Comparison of ENCODE assay signal across 18 cellular contexts in genomic region chr12:76345569-76345968, GRCh38. TPM values are rescaled to one million over a fixed set of nuclear protein-coding genes. Genes with fewer than 3 reads are reported as not detected.
DNase-seq lines count a peak whose midpoint lies in the region; ATAC-seq, FAIRE-seq and TF ChIP-seq lines count a peak whose summit lies in the region.
"Had no signal": no experiment of that assay in that cellular context is flagged by ENCODE, and none has a peak within 500 bp of the region (broad histone marks: within the 10 kb centered on the region; RNA-seq: fewer than 3 reads in every experiment).

No MANE protein-coding gene starts in this region.

- no peak overlapping the region for H2AFZ ChIP-seq in astrocyte (ENCODE audit: low read depth, low read length)

- H3K27me3 Mint-ChIP-seq in activated naive CD4-positive, alpha-beta T cell treated with anti-CD3 and anti-CD28 coated beads, Interleukin-2, amount 50 U/mL, for 24 hours, result no peaks in the 10 kb centered on the region
- no peaks in the 10 kb centered on the region for H3K27me3 Mint-ChIP-seq in activated naive CD4-positive, alpha-beta T cell treated with anti-CD3 and anti-CD28 coated beads for 36 hours (ENCODE audit: low read depth)
- H3K27me3 Mint-ChIP-seq in astrocyte (ENCODE audit: low read depth, unreplicated experiment) (no peaks in the 10 kb centered on the region), CD14-positive monocyte (ENCODE audit: low read depth in 3 of 3) (peaks cover 0 to 6% (median 0%) of the 10 kb centered on the region in 3 donors)

- no peaks in the 10 kb centered on the region for H4K20me1 ChIP-seq in astrocyte (ENCODE audit: insufficient read depth, low read length)
- H4K20me1 ChIP-seq: BLaER1 treated with 17β-estradiol and CSF1 and Interleukin-3, amounts not matched to agents 10 nM and 100 nM had no signal

- H3K4me3 Mint-ChIP-seq in activated naive CD4-positive, alpha-beta T cell treated with anti-CD3 and anti-CD28 coated beads, Interleukin-2, amount 50 U/mL, for 24 hours, result peak overlapping the region; percentile 15
- H3K4me3 Mint-ChIP-seq in activated naive CD4-positive, alpha-beta T cell treated with anti-CD3 and anti-CD28 coated beads for 36 hours, result no peak overlapping the region
- H3K4me3 Mint-ChIP-seq in astrocyte (ENCODE audit: unreplicated experiment), result peak overlapping the region; percentile 7
- no peak overlapping the region for H3K4me3 Mint-ChIP-seq in CD14-positive monocyte
- H3K4me3 Mint-ChIP-seq: H9 had no signal

- no peak overlapping the region for H3K27ac ChIP-seq in astrocyte (ENCODE audit: low read depth, low read length)
- no peak overlapping the region for H3K27ac ChIP-seq in kidney (ENCODE audit: low read depth in 2 of 2, low read length in 2 of 2)
- H3K27ac ChIP-seq in upper lobe of left lung, result peak overlapping the region in 3 of 4 donors; percentile 2 to 92 (median 32)
- H3K27ac ChIP-seq: BLaER1 treated with 17β-estradiol and CSF1 and Interleukin-3, amounts not matched to agents 10 nM and 100 nM; HL-60 had no signal

- CTCF ChIA-PET in activated naive CD4-positive, alpha-beta T cell treated with anti-CD3 and anti-CD28 coated beads for 36 hours (lab: Charles Lee), result interaction anchor here (1.0 to 1.3 kb wide), 2 partner anchors 111 to 237 kb away, joined by 3 to 4 read pairs; no protein-coding TSS in a partner anchor

- no peak for TF ChIP-seq CTCF in astrocyte (IDR thresholded peaks at IDR 0.05; ENCODE audit: insufficient read depth, low read depth, low read length)
- TF ChIP-seq CTCF in kidney (IDR thresholded peaks at IDR 0.05; ENCODE audit: borderline replicate concordance, extremely low read depth, insufficient read depth), result no peak
- TF ChIP-seq CTCF in upper lobe of left lung (IDR thresholded peaks at IDR 0.05), result no peak
- TF ChIP-seq CTCF in CD14-positive monocyte (IDR thresholded peaks at IDR 0.05), result no peak

- H3K36me3 ChIP-seq in astrocyte (ENCODE audit: insufficient read depth, low read length) (no peaks in the 10 kb centered on the region), kidney (ENCODE audit: control insufficient read depth in 1 of 2, insufficient read depth in 2 of 2, low read length in 2 of 2) (no peaks in the 10 kb centered on the region), upper lobe of left lung (no peaks in the 10 kb centered on the region)
- H3K36me3 ChIP-seq: BLaER1 treated with 17β-estradiol and CSF1 and Interleukin-3, amounts not matched to agents 10 nM and 100 nM had no signal

- no peak for TF ChIP-seq POLR2A in upper lobe of left lung (IDR thresholded peaks at IDR 0.05)

- DNase-seq in activated naive CD4-positive, alpha-beta T cell treated with anti-CD3 and anti-CD28 coated beads for 36 hours, result no peak
- DNase-seq in astrocyte (ENCODE audit: low read depth), result no peak
- DNase-seq in kidney, result no peak
- DNase-seq in upper lobe of left lung, result no peak
- no peak for DNase-seq in CD14-positive monocyte (ENCODE audit: low spot score)
- DNase-seq: 8988T, H9, KG1, MM.1S, NCI-H1105 treated with DMSO at 0.1 percent for 48 hours, NCI-H187, NCI-H774 had no signal

- no peak for TF ChIP-seq EP300 in upper lobe of left lung (IDR thresholded peaks at IDR 0.05)

- peaks cover 41% of the 10 kb centered on the region for H3K4me1 Mint-ChIP-seq in activated naive CD4-positive, alpha-beta T cell treated with anti-CD3 and anti-CD28 coated beads, Interleukin-2, amount 50 U/mL, for 24 hours
- peaks cover 33% of the 10 kb centered on the region for H3K4me1 Mint-ChIP-seq in activated naive CD4-positive, alpha-beta T cell treated with anti-CD3 and anti-CD28 coated beads for 36 hours (ENCODE audit: low read depth)
- peaks cover 37% of the 10 kb centered on the region for H3K4me1 Mint-ChIP-seq in astrocyte (ENCODE audit: low read depth, unreplicated experiment)
- H3K4me1 Mint-ChIP-seq in CD14-positive monocyte, result peaks cover 31% of the 10 kb centered on the region

- ATAC-seq in upper lobe of left lung (ENCODE audit: low FRiP score in 2 of 2) (no peak), HG03521 (IDR thresholded peaks at IDR 0.05; ENCODE audit: unreplicated experiment) (no peak), HG03135 (IDR thresholded peaks at IDR 0.05; ENCODE audit: unreplicated experiment) (no peak)
- ATAC-seq: Right ventricle myocardium inferior had no signal

- no peaks in the 10 kb centered on the region for H3K9me3 Mint-ChIP-seq in activated naive CD4-positive, alpha-beta T cell treated with anti-CD3 and anti-CD28 coated beads, Interleukin-2, amount 50 U/mL, for 24 hours
- no peaks in the 10 kb centered on the region for H3K9me3 Mint-ChIP-seq in activated naive CD4-positive, alpha-beta T cell treated with anti-CD3 and anti-CD28 coated beads for 36 hours
- H3K9me3 Mint-ChIP-seq in astrocyte (ENCODE audit: unreplicated experiment) (no peaks in the 10 kb centered on the region), CD14-positive monocyte (peaks cover 0 to under 1% (median 0%) of the 10 kb centered on the region in 7 donors)
- H3K9me3 Mint-ChIP-seq: H9 had no signal

- H3K9me3 ChIP-seq in astrocyte (ENCODE audit: insufficient read depth, low read depth, low read length) (no peaks in the 10 kb centered on the region), kidney (ENCODE audit: control insufficient read depth in 1 of 2, low read length in 2 of 2) (no peaks in the 10 kb centered on the region), upper lobe of left lung (no peaks in the 10 kb centered on the region)

- H3K27ac Mint-ChIP-seq in activated naive CD4-positive, alpha-beta T cell treated with anti-CD3 and anti-CD28 coated beads, Interleukin-2, amount 50 U/mL, for 24 hours, result no peak overlapping the region
- H3K27ac Mint-ChIP-seq in activated naive CD4-positive, alpha-beta T cell treated with anti-CD3 and anti-CD28 coated beads for 36 hours, result no peak overlapping the region
- H3K27ac Mint-ChIP-seq in astrocyte (ENCODE audit: unreplicated experiment) (peak overlapping the region; percentile 50), CD14-positive monocyte (no peak overlapping the region)
- H3K27ac Mint-ChIP-seq: H9 had no signal

- H3K36me3 Mint-ChIP-seq in activated naive CD4-positive, alpha-beta T cell treated with anti-CD3 and anti-CD28 coated beads, Interleukin-2, amount 50 U/mL, for 24 hours, result no peaks in the 10 kb centered on the region
- peaks cover 5% of the 10 kb centered on the region for H3K36me3 Mint-ChIP-seq in activated naive CD4-positive, alpha-beta T cell treated with anti-CD3 and anti-CD28 coated beads for 36 hours (ENCODE audit: low read depth)
- H3K36me3 Mint-ChIP-seq in astrocyte (ENCODE audit: low read depth, unreplicated experiment) (peaks cover 3% of the 10 kb centered on the region), CD14-positive monocyte (peaks cover 0 to 12% of the 10 kb centered on the region in 2 donors)

- H3K9ac ChIP-seq in astrocyte (ENCODE audit: low read length) (no peak overlapping the region), kidney (ENCODE audit: low read length in 2 of 2) (no peak overlapping the region)

- H3K4me2 ChIP-seq in astrocyte (ENCODE audit: low read length), result no peak overlapping the region

- intact Hi-C loops in activated naive CD4-positive, alpha-beta T cell treated with anti-CD3 and anti-CD28 coated beads for 36 hours (cut with micrococcal nuclease), result loop anchor here (5.0 kb wide), 3 partner anchors 703 to 1013 kb away; partner anchors contain the start of genes CAPS2 and GLIPR1L1
- intact Hi-C loops in kidney (cut with DNase I) (no loop called here), CD14-positive monocyte (cut with micrococcal nuclease) (loop anchor here (10.0 kb wide), 2 partner anchors 109 to 261 kb away; partner anchors contain the start of gene NAP1L1 (in 1 of the 2))

- H3K4me1 ChIP-seq in astrocyte (ENCODE audit: insufficient read depth, low read length) (peaks cover 24% of the 10 kb centered on the region), kidney (ENCODE audit: control insufficient read depth in 1 of 2, insufficient read depth in 1 of 2, low read depth in 1 of 2, low read length in 2 of 2) (peaks cover 5 to 13% of the 10 kb centered on the region in 2 donors), upper lobe of left lung (peaks cover 11 to 32% (median 23%) of the 10 kb centered on the region in 4 donors)

- H3K79me2 ChIP-seq in astrocyte (ENCODE audit: insufficient read depth, low read length), result peaks cover 24% of the 10 kb centered on the region

- no peak for FAIRE-seq in astrocyte (lab: Jason Lieb, UNC)
- FAIRE-seq in kidney (lab: Jason Lieb, UNC), result no peak

- H3K27me3 ChIP-seq in astrocyte (ENCODE audit: insufficient read depth, low read length), result no peaks in the 10 kb centered on the region
- H3K27me3 ChIP-seq in upper lobe of left lung, result no peaks in the 10 kb centered on the region
- H3K27me3 ChIP-seq: BLaER1 treated with 17β-estradiol and CSF1 and Interleukin-3, amounts not matched to agents 10 nM and 100 nM had no signal

- H3K4me3 ChIP-seq in astrocyte (ENCODE audit: insufficient read depth, low read depth, low read length) (no peak overlapping the region), kidney (ENCODE audit: low read length in 2 of 2) (peak overlapping the region; percentile 4 to 48), upper lobe of left lung (no peak overlapping the region)
- H3K4me3 ChIP-seq: BLaER1 treated with 17β-estradiol and CSF1 and Interleukin-3, amounts not matched to agents 10 nM and 100 nM had no signal

- 88 to 93% methylated on average over 1 of the region's 1 CpG for WGBS in upper lobe of left lung, 2 donors

RNA-seq across cellular contexts. Expression of gene BBS10, which starts 2.6 kb away (rescaled TPM):
- total RNA-seq in activated naive CD4-positive, alpha-beta T cell treated with anti-CD3 and anti-CD28 coated beads for 36 hours, result 1 to 10 TPM; 3.3 TPM
- total RNA-seq in astrocyte, result 9.8 and 9.9 TPM in 2 replicates
- 10.9 TPM for total RNA-seq in kidney
- 5.1 TPM for polyA plus RNA-seq in kidney (ENCODE audit: insufficient read depth, low read depth, low replicate concordance)
- total RNA-seq in upper lobe of left lung, result 10 to 100 TPM in 3 of 6 donors, 1 to 10 TPM in 3; 3.2 to 18.5 (median 9.7) TPM
- polyA plus RNA-seq in CD14-positive monocyte, result 1 to 10 TPM; 1.4 to 1.8 TPM

Comparison
In these comparisons a context has a peak if more than half of its experiments do, and no peak if none do; other contexts are left out.
1. H3K4me3 Mint-ChIP-seq: peak in activated naive CD4-positive, alpha-beta T cell treated with anti-CD3 and anti-CD28 coated beads, Interleukin-2, amount 50 U/mL, for 24 hours (single experiment) and astrocyte (single experiment); none in activated naive CD4-positive, alpha-beta T cell treated with anti-CD3 and anti-CD28 coated beads for 36 hours (single experiment) and CD14-positive monocyte (0 of 2).
2. H3K27ac ChIP-seq: peak in upper lobe of left lung (3 of 4); none in astrocyte (single experiment) and kidney (0 of 2).
3. H3K4me3 ChIP-seq: peak in kidney (2 of 2); none in astrocyte (single experiment) and upper lobe of left lung (0 of 4).